In the genomic region with DNA sequence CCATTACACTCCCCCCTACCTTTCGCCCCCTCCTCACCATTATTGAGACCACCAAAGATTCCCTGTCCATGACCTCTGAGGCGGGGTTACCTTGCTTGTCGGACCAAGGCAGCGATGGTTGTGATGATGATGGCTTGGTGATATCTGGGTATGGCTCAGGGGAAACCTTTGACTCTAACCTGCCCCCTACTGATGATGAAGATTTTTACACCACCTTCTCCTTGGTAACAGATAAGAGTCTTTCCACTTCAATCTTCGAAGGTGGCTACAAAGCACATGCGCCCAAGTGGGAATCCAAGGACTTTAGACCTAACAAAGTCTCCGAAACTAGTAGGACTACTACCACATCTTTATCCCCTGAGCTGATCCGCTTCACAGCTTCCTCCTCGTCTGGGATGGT, we compare ENCODE assay signal across 1 cellular context.
TF ChIP-seq lines count a peak whose summit lies in the region.

No MANE protein-coding gene starts in this region.

TF ChIP-seq in GM23338, 12 proteins besides CTCF, POLR2A, EP300 and RAD21 (continued from another document):
- TF ChIP-seq, protein P1, sequence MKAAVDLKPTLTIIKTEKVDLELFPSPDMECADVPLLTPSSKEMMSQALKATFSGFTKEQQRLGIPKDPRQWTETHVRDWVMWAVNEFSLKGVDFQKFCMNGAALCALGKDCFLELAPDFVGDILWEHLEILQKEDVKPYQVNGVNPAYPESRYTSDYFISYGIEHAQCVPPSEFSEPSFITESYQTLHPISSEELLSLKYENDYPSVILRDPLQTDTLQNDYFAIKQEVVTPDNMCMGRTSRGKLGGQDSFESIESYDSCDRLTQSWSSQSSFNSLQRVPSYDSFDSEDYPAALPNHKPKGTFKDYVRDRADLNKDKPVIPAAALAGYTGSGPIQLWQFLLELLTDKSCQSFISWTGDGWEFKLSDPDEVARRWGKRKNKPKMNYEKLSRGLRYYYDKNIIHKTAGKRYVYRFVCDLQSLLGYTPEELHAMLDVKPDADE (IDR thresholded peaks at IDR 0.05) = no peak
- TF ChIP-seq CREB1 (CRISPR knock-in tag; IDR thresholded peaks at IDR 0.05; ENCODE audit: low read depth) (no peak), NANOG (IDR thresholded peaks at IDR 0.05; ENCODE audit: borderline replicate concordance) (no peak)
- TF ChIP-seq, protein P2, sequence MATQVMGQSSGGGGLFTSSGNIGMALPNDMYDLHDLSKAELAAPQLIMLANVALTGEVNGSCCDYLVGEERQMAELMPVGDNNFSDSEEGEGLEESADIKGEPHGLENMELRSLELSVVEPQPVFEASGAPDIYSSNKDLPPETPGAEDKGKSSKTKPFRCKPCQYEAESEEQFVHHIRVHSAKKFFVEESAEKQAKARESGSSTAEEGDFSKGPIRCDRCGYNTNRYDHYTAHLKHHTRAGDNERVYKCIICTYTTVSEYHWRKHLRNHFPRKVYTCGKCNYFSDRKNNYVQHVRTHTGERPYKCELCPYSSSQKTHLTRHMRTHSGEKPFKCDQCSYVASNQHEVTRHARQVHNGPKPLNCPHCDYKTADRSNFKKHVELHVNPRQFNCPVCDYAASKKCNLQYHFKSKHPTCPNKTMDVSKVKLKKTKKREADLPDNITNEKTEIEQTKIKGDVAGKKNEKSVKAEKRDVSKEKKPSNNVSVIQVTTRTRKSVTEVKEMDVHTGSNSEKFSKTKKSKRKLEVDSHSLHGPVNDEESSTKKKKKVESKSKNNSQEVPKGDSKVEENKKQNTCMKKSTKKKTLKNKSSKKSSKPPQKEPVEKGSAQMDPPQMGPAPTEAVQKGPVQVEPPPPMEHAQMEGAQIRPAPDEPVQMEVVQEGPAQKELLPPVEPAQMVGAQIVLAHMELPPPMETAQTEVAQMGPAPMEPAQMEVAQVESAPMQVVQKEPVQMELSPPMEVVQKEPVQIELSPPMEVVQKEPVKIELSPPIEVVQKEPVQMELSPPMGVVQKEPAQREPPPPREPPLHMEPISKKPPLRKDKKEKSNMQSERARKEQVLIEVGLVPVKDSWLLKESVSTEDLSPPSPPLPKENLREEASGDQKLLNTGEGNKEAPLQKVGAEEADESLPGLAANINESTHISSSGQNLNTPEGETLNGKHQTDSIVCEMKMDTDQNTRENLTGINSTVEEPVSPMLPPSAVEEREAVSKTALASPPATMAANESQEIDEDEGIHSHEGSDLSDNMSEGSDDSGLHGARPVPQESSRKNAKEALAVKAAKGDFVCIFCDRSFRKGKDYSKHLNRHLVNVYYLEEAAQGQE (IDR thresholded peaks at IDR 0.05; ENCODE audit: unreplicated experiment) = no peak
